In the genomic region with DNA sequence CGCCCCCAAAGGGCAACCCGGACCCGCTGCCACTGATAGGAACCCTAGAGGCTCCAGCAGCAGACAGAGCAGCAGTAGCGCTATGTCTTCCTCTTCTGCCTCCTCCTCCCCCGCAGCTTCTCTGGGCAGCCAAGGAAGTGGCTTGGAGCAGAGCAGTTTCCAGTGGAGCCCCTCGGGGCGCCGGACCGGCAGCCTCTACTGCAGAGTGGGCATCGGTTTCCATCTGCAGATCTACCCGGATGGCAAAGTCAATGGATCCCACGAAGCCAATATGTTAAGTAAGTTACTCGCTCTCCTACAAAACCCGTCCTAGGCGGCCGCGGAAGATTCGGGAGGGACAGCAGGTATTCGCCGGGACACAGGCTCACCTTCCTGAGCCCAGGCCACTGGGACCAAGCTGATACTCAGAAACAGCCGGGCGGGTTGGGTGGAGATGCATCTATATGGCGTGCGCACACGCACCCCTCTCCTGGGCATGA, we compare ENCODE assay signal across 8 cellular contexts. TPM values are rescaled to one million over a fixed set of nuclear protein-coding genes. Genes with fewer than 3 reads are reported as not detected.
DNase-seq lines count a peak whose midpoint lies in the region; ATAC-seq and TF ChIP-seq lines count a peak whose summit lies in the region.

No MANE protein-coding gene starts in this region.

- H3K9me3 ChIP-seq in IMR-90 (ENCODE audit: control insufficient read depth, insufficient read depth, low read length), result no peaks in the 10 kb centered on the region

- H2BK15ac ChIP-seq in IMR-90 (ENCODE audit: low read depth, low read length), result peak overlapping the region; percentile 15; the same call in 1 of the 3 replicates

- no peak for TF ChIP-seq POLR2A in IMR-90 (IDR thresholded peaks at IDR 0.05; ENCODE audit: low read depth, low read length)

- no peaks in the 10 kb centered on the region for H3K27me3 ChIP-seq in IMR-90 (ENCODE audit: control insufficient read depth, insufficient read depth, low read length)

- peaks cover 11% of the 10 kb centered on the region; the same call in 1 of the 2 replicates for H3K9me1 ChIP-seq in IMR-90 (ENCODE audit: insufficient read depth, low read length)

- peak overlapping the region; percentile 52 for H4K5ac ChIP-seq in IMR-90 (ENCODE audit: low read depth, low read length)

- DNase-seq in G401 (ENCODE audit: low spot score) (peak; percentile 74), IMR-90 (peak; percentile 59), iPS-NIHi7 (ENCODE audit: extremely low spot score) (peak; percentile 23), stromal cell of bone marrow (ENCODE audit: low read depth) (peak; percentile 21), NCI-H2196 treated with DMSO at 0.1 percent for 48 hours (lab: John Stamatoyannopoulos, UW; ENCODE audit: unreplicated experiment) (no peak)
- no peak for DNase-seq in activated CD4-positive, CD25-positive, alpha-beta regulatory T cell treated with anti-CD3 and anti-CD28 coated beads, Interleukin-2, amount 50 U/mL, for 72 hours

- peak overlapping the region; percentile 87 for H3K27ac ChIP-seq in IMR-90 (ENCODE audit: insufficient read depth, low read length)
- H3K27ac ChIP-seq in angular gyrus (ENCODE audit: low read depth, low read length), result peak overlapping the region; percentile 49

- no peak for TF ChIP-seq RAD21 in IMR-90 (IDR thresholded peaks at IDR 0.05; ENCODE audit: low read length)

- peak overlapping the region; percentile 43 for H3K18ac ChIP-seq in IMR-90 (ENCODE audit: low read depth, low read length)

- dilution Hi-C loops in IMR-90 (cut with HindIII; ENCODE audit: low sequenced_read_pairs, unreplicated experiment), result no loop called here

- peaks cover 4% of the 10 kb centered on the region; the same call in 1 of the 2 replicates for H3K36me3 ChIP-seq in IMR-90 (ENCODE audit: control insufficient read depth, insufficient read depth, low read length)

- intact Hi-C loops in IMR-90 (cut with micrococcal nuclease), result loop anchor here (1.0 to 5.0 kb wide), 5 partner anchors 29 to 1315 kb away; no protein-coding TSS in a partner anchor

- H2AK9ac ChIP-seq in IMR-90 (replicated peaks; ENCODE audit: low read depth, low read length, poor library complexity), result peak overlapping the region; percentile 99

- WGBS in IMR-90 (ENCODE audit: extremely low coverage in 2 of 2, insufficient read length in 1 of 2), 2 experiments, result 0% methylated on average over 3 of the region's 25 CpGs; no CpG with 5 or more reads in 1 of the 2 experiments

- H4K20me1 ChIP-seq in IMR-90 (ENCODE audit: insufficient read depth, low read length), result peaks cover 37% of the 10 kb centered on the region; the same call in 1 of the 2 replicates

- H3K4me2 ChIP-seq in IMR-90 (ENCODE audit: low read depth, low read length), result peak overlapping the region; percentile 85

- ATAC-seq in IMR-90 (ENCODE audit: low read depth) (peak; percentile 48), GM18873 (IDR thresholded peaks at IDR 0.05; ENCODE audit: low FRiP score, unreplicated experiment) (no peak)

- H3K4ac ChIP-seq in IMR-90 (ENCODE audit: low read depth, low read length), result peak overlapping the region; percentile 80

- in situ Hi-C loops in G401 (cut with HindIII; ENCODE audit: low sequenced_read_pairs), result no loop called here
- in situ Hi-C loops in IMR-90 (cut with MboI; ENCODE audit: low sequenced_read_pairs), result loop anchor here (5.0 kb wide), 1 partner anchor 45 kb away; no protein-coding TSS in a partner anchor

- peak overlapping the region; percentile 63 for H2AK5ac ChIP-seq in IMR-90 (ENCODE audit: low read depth, low read length)

- H2BK120ac ChIP-seq in IMR-90 (ENCODE audit: low read depth, low read length), result peak overlapping the region; percentile 82

- peak overlapping the region; percentile 13 to 58; a peak in 3 of 4 replicates for H4K8ac ChIP-seq in IMR-90 (ENCODE audit: low read depth in 2 of 2, low read length in 2 of 2)

- peak overlapping the region; percentile 88 for H2AFZ ChIP-seq in IMR-90 (replicated peaks; ENCODE audit: low read length, poor library complexity)

- H2BK5ac ChIP-seq in IMR-90 (ENCODE audit: low read depth, low read length, poor library complexity, severe bottlenecking), result peak overlapping the region; percentile 95

- POLR2A ChIA-PET in IMR-90 (lab: Charles Lee; ENCODE audit: unreplicated experiment), result interaction anchor here (0.5 to 1.4 kb wide), 2 partner anchors 25 to 40 kb away, joined by 4 to 9 read pairs; no protein-coding TSS in a partner anchor

- peak overlapping the region; percentile 22 for H2BK20ac ChIP-seq in IMR-90 (ENCODE audit: low read depth, low read length)

- CTCF ChIA-PET in IMR-90 (lab: Yijun Ruan, JAX), result interaction anchor here (1.3 to 2.6 kb wide), 6 partner anchors 28 to 56 kb away, joined by 3 to 8 read pairs (median 4); no protein-coding TSS in a partner anchor

- peak overlapping the region; percentile 73 for H3K14ac ChIP-seq in IMR-90 (replicated peaks; ENCODE audit: low read depth, low read length)

- H3K23ac ChIP-seq in IMR-90 (ENCODE audit: low read depth, low read length), result peak overlapping the region; percentile 76

- H4K91ac ChIP-seq in IMR-90 (ENCODE audit: insufficient read depth, low read depth, low read length), result peak overlapping the region; percentile 72

- H3K4me1 ChIP-seq in IMR-90 (ENCODE audit: control insufficient read depth, insufficient read depth, low read length), result peaks cover 8% of the 10 kb centered on the region

- peak overlapping the region; percentile 63 for H3K4me3 ChIP-seq in IMR-90 (ENCODE audit: insufficient read depth, low read depth, low read length)

- no peak for TF ChIP-seq CTCF in IMR-90 (conservative IDR thresholded peaks at IDR 0.05; ENCODE audit: low read depth, low read length)

- H3K79me1 ChIP-seq in IMR-90 (ENCODE audit: low read depth in 1 of 2, low read length in 2 of 2), result peaks cover 5 to 22% of the 10 kb centered on the region in 2 experiments; a peak in 3 of 4 replicates

- peak overlapping the region; percentile 88 for H3K56ac ChIP-seq in IMR-90 (ENCODE audit: extremely low read depth, insufficient read depth, low read length)

- peak overlapping the region; percentile 90 for H3K9ac ChIP-seq in IMR-90 (ENCODE audit: low read depth, low read length)

- BruUV-seq in IMR-90 (replicated peaks; lab: Mats Ljungman, UMichigan), result TSS peak; percentile 58

TF ChIP-seq in IMR-90, 13 proteins besides CTCF, POLR2A, EP300 and RAD21:
- TF ChIP-seq BHLHE40 (IDR thresholded peaks at IDR 0.05; ENCODE audit: low read depth, low read length), result no peak

RNA-seq across cellular contexts. Expression of a gene that starts 0.5 kb away (rescaled TPM):
- total RNA-seq in G401 (2014; rRNA removed; shearing (Covaris generic)), result 0.92 and 1.0 TPM in 2 replicates
- 18.6 and 35.8 TPM in 2 replicates for total RNA-seq in IMR-90 (2012; rRNA removed)
- polyA plus RNA-seq in IMR-90 (2012; rRNA removed), result 42.1 and 77.7 TPM in 2 replicates
- polyA plus RNA-seq in IMR-90 (2012; cell fraction: cytosol; rRNA removed), result 11.3 and 17.6 TPM in 2 replicates
- polyA plus RNA-seq in IMR-90 (2012; cell fraction: nucleus; rRNA removed; ENCODE audit: low replicate concordance), result 10.5 and 16.3 TPM in 2 replicates

Comparison
In these comparisons a context has a peak if more than half of its experiments do, and no peak if none do; other contexts are left out.
1. DNase-seq: peak in G401 (single experiment), IMR-90 (single experiment), iPS-NIHi7 (single experiment) and stromal cell of bone marrow (single experiment); none in activated CD4-positive, CD25-positive, alpha-beta regulatory T cell treated with anti-CD3 and anti-CD28 coated beads, Interleukin-2, amount 50 U/mL, for 72 hours (single experiment) and NCI-H2196 treated with DMSO at 0.1 percent for 48 hours (single experiment).